14 cellular contexts compared by ENCODE assay signal in the genomic region with DNA sequence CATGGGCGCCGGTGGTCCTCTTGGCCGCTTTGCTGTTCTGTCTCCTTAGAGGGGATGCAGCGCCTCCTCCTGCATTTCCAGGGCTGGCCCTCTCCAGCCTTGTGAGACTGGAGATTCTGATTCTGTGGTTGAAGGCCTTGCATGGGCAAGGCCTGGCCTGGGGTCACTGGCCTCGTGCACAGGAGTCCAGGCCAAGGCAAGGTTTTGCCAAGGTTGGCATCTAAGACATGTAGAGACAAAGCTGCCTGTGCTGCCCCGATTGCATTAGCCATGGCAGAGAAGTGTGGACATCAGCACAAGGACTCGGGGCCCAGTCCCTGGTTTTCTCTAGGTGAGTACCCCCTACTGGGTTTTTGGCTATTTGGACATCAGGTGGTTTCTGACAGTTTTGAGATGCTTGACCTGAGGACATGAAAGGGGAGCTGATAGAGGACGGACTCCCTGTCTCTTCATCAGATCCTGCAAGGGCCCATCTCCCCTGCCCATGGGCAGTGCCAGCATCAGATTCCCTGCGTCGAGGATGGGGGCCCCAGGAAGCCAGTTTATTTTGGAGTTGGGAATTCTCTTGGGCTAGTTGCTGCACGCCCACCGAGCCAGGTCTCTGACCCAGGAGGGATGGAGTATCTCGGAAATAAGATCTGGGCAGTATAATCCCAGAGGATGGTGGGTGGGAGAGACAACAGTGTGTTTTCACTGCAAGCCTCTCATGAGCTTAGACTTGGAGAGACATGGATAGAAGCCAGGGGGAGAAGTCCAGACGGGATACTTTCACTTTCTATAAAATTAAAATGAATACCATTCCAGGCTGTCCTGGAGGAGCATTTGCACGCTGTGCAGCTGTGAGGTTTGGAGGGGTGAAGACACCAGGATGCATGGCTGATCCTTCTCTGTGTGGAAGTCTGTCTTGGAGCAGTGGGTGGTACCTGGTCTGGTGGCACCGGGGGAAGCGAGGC. TPM values are rescaled to one million over a fixed set of nuclear protein-coding genes. Genes with fewer than 3 reads are reported as not detected.
DNase-seq lines count a peak whose midpoint lies in the region; ATAC-seq and TF ChIP-seq lines count a peak whose summit lies in the region.
"Had no signal": no experiment of that assay in that cellular context is flagged by ENCODE, and none has a peak within 500 bp of the region (broad histone marks: within the 10 kb centered on the region; RNA-seq: fewer than 3 reads in every experiment).

No MANE protein-coding gene starts in this region.

- H3K79me2 ChIP-seq in mesendoderm (ENCODE audit: control insufficient read depth, insufficient read depth, low read length): peaks cover 62% of the 10 kb centered on the region

- H2BK15ac ChIP-seq in mesendoderm (replicated peaks; ENCODE audit: low read depth): no peak overlapping the region

- CTCF ChIA-PET in RWPE1 (lab: Yijun Ruan, JAX): interaction anchor here (0.7 kb wide), 1 partner anchor 81 kb away, joined by 3 read pairs; no protein-coding TSS in a partner anchor

- H3K36me3 ChIP-seq in mucosa of descending colon (ENCODE audit: low read depth) (no peaks in the 10 kb centered on the region), mesendoderm (ENCODE audit: control insufficient read depth, insufficient read depth, low read length) (peaks cover 3% of the 10 kb centered on the region)

- H3K4ac ChIP-seq in mesendoderm (ENCODE audit: low read depth, low read length): no peak overlapping the region

- H3K4me2 ChIP-seq in mesendoderm (ENCODE audit: low read length): no peak overlapping the region

- H3K56ac ChIP-seq in mesendoderm (ENCODE audit: low read length): no peak overlapping the region

- no peak overlapping the region for H3K18ac ChIP-seq in mesendoderm (ENCODE audit: low read length)

- H3K79me1 ChIP-seq in mesendoderm (ENCODE audit: low read length): peaks cover 55% of the 10 kb centered on the region

- DNase-seq in RWPE1 (ENCODE audit: low spot score) (no peak), fibroblast of peridontal ligament (ENCODE audit: extremely low read depth) (peak; percentile 77), mucosa of descending colon (no peak), stromal cell of bone marrow (ENCODE audit: low read depth) (peak; percentile 45), dedifferentiated amniotic fluid mesenchymal stem cell (ENCODE audit: extremely low spot score) (no peak), kidney tubule cell (ENCODE audit: low spot score) (no peak), mesendoderm (no peak)
- DNase-seq: activated CD4-positive, alpha-beta T cell treated with anti-CD3 and anti-CD28 coated beads for 48 hours; CD4-positive, alpha-beta memory T cell; esophagus squamous epithelium; NCI-H2171; stimulated activated CD8-positive, alpha-beta memory T cell treated with anti-CD3 and anti-CD28 coated beads, Interleukin-4, amount 100 ng/mL, for 48 hours; SW 1271 had no signal

- H3K4me1 ChIP-seq in mucosa of descending colon (ENCODE audit: low read depth): peaks cover 7% of the 10 kb centered on the region
- H3K4me1 ChIP-seq in mesendoderm (ENCODE audit: control insufficient read depth, low read depth, low read length): no peaks in the 10 kb centered on the region

- H4K5ac ChIP-seq in mesendoderm (ENCODE audit: low read length): no peak overlapping the region

- H4K8ac ChIP-seq in mesendoderm (ENCODE audit: low read depth, low read length): no peak overlapping the region

- no peak overlapping the region for H2BK120ac ChIP-seq in mesendoderm (ENCODE audit: low read depth, low read length)

- H3K9ac ChIP-seq in mesendoderm (ENCODE audit: low read length): no peak overlapping the region

- H3K23ac ChIP-seq in mesendoderm (ENCODE audit: low read length): no peak overlapping the region

- H3K4me3 ChIP-seq in mucosa of descending colon: no peak overlapping the region
- no peak overlapping the region for H3K4me3 ChIP-seq in mesendoderm (ENCODE audit: low read length)

- H3K9me3 ChIP-seq in mucosa of descending colon: no peaks in the 10 kb centered on the region
- H3K9me3 ChIP-seq: esophagus squamous epithelium had no signal

- peak; percentile 47 for ATAC-seq in mucosa of descending colon
- no peak for ATAC-seq in GM18868 (IDR thresholded peaks at IDR 0.05; ENCODE audit: unreplicated experiment)

- no peak overlapping the region for H2BK5ac ChIP-seq in mesendoderm (ENCODE audit: low read length)

- TF ChIP-seq CTCF in RWPE1 (conservative IDR thresholded peaks at IDR 0.05; ENCODE audit: low read depth) (no peak), mucosa of descending colon (IDR thresholded peaks at IDR 0.05) (no peak)

- WGBS in mesendoderm (ENCODE audit: extremely low coverage, insufficient coverage, low lambda C conversion rate): no CpG with 5 or more reads among the region's 17 CpGs

- H3K27ac ChIP-seq in RWPE1 (peak overlapping the region; percentile 71), mesendoderm (ENCODE audit: low read depth, low read length) (no peak overlapping the region)
- H3K27ac ChIP-seq: esophagus squamous epithelium had no signal

- H3K27me3 ChIP-seq in mesendoderm (ENCODE audit: insufficient read depth, low read length, poor library complexity): no peaks in the 10 kb centered on the region
- H3K27me3 ChIP-seq: esophagus squamous epithelium had no signal

- POLR2A ChIA-PET in RWPE1 (lab: Yijun Ruan, JAX; ENCODE audit: low non-redundant PET): no interaction called here

- intact Hi-C loops in mucosa of descending colon (cut with DNase I, micrococcal nuclease): no loop called here

- no peak overlapping the region for H2AK5ac ChIP-seq in mesendoderm (ENCODE audit: low read length)

RNA-seq across cellular contexts. Expression of gene DOCK1, which starts 25.6 kb away (rescaled TPM):
- 100 to 1,000 TPM in 1 of 3 donors, 10 to 100 TPM in 2; 56.5 to 103 (median 74.1) TPM for total RNA-seq in mucosa of descending colon
- 21.8 TPM for polyA plus RNA-seq in mesendoderm (2013, experiment 1 of 2)
- polyA plus RNA-seq in mesendoderm (2013, experiment 2 of 2): 22.3 TPM
- polyA plus RNA-seq: CD4-positive, alpha-beta memory T cell had no signal

Comparison
In these comparisons a context has a peak if more than half of its experiments do, and no peak if none do; other contexts are left out.
1. DNase-seq: peak in fibroblast of peridontal ligament (single experiment) and stromal cell of bone marrow (single experiment); none in RWPE1 (single experiment), mucosa of descending colon (0 of 3), dedifferentiated amniotic fluid mesenchymal stem cell (single experiment), kidney tubule cell (single experiment) and mesendoderm (single experiment).